19 cellular contexts compared by ENCODE assay signal in the genomic region with DNA sequence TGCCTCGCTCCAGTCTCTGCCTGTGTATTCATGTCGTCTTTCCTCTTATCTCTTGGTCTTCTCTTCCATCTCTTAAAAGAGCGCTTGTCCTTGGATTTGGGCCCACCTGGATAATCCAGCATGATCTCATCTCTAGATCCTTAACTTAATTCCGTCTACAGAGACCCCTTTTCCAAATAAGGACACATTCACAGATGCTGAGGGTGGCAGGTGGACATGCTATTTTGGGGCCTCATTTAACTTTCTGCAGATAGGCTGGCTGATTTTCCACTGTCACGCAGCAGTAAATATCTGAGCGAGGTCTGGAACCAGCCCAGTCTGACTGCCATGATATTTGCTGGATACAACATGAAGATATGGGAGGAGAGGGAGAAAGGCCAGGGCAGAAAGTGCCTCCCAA. TPM values are rescaled to one million over a fixed set of nuclear protein-coding genes. Genes with fewer than 3 reads are reported as not detected.
DNase-seq lines count a peak whose midpoint lies in the region; ATAC-seq and TF ChIP-seq lines count a peak whose summit lies in the region.
"Had no signal": no experiment of that assay in that cellular context is flagged by ENCODE, and none has a peak within 500 bp of the region (broad histone marks: within the 10 kb centered on the region; RNA-seq: fewer than 3 reads in every experiment).

No MANE protein-coding gene starts in this region.

- TF ChIP-seq CTCF in glutamatergic neuron (IDR thresholded peaks at IDR 0.05; ENCODE audit: partially characterized antibody, unreplicated experiment) (no peak), nephron (IDR thresholded peaks at IDR 0.05; ENCODE audit: unreplicated experiment in 3 of 3) (no peak), dorsolateral prefrontal cortex (IDR thresholded peaks at IDR 0.05 in 54 of 56, conservative IDR thresholded peaks at IDR 0.05 in 2 of 56; ENCODE audit: low read depth in 1 of 56, partially characterized antibody in 56 of 56) (no peak)

- no peak overlapping the region for H3K4me3 ChIP-seq in dorsolateral prefrontal cortex
- H3K4me3 ChIP-seq: A549; BLaER1 treated with 17β-estradiol and CSF1 and Interleukin-3, amounts not matched to agents 10 nM and 100 nM had no signal

- DNase-seq in SHP77 (lab: John Stamatoyannopoulos, UW) (peak; percentile 29 to 34), SHP77 treated with DMSO at 0.1 percent for 48 hours (lab: John Stamatoyannopoulos, UW) (no peak), glutamatergic neuron (no peak), cerebellar nuclear complex (lab: John Stamatoyannopoulos, UW) (no peak), dorsolateral prefrontal cortex (no peak)
- DNase-seq: AML-193; Caco-2; Calu3; CD4-positive, alpha-beta T cell; CD8-positive, alpha-beta T cell; DMS79 treated with DMSO at 0.1 percent for 48 hours; GF-D8 had no signal

- ATAC-seq in GM18867 (IDR thresholded peaks at IDR 0.05; ENCODE audit: unreplicated experiment): no peak
- ATAC-seq: A549; CD8-positive, alpha-beta T cell had no signal

- H3K27me3 Mint-ChIP-seq in glutamatergic neuron (ENCODE audit: unreplicated experiment) (peaks cover 7% of the 10 kb centered on the region), nephron (ENCODE audit: low read depth) (peaks cover 14% of the 10 kb centered on the region)
- H3K27me3 Mint-ChIP-seq: B cell had no signal

- peaks cover 0 to 5% (median 0%) of the 10 kb centered on the region in 45 donors for H3K27me3 ChIP-seq in dorsolateral prefrontal cortex
- H3K27me3 ChIP-seq: BLaER1 treated with 17β-estradiol and CSF1 and Interleukin-3, amounts not matched to agents 10 nM and 100 nM had no signal

- H3K4me3 Mint-ChIP-seq in glutamatergic neuron (ENCODE audit: unreplicated experiment) (peak overlapping the region; percentile 81), nephron (peak overlapping the region in 1 of 3 experiments; percentile 65)
- H3K4me3 Mint-ChIP-seq: B cell; CD4-positive, alpha-beta T cell; CD8-positive, alpha-beta T cell had no signal

- H3K4me1 Mint-ChIP-seq in glutamatergic neuron (ENCODE audit: low read depth, unreplicated experiment) (peaks cover 21% of the 10 kb centered on the region), nephron (peaks cover 45% of the 10 kb centered on the region)
- H3K4me1 Mint-ChIP-seq: B cell had no signal

- intact Hi-C loops in dorsolateral prefrontal cortex (cut with DNase I): no loop called here

- no peak overlapping the region for H3K27ac ChIP-seq in dorsolateral prefrontal cortex
- H3K27ac ChIP-seq: 22Rv1; A549; BLaER1 treated with 17β-estradiol and CSF1 and Interleukin-3, amounts not matched to agents 10 nM and 100 nM; C4-2B had no signal

- no peak overlapping the region for H3K27ac Mint-ChIP-seq in glutamatergic neuron (ENCODE audit: unreplicated experiment)
- peak overlapping the region in 2 of 3 experiments; percentile 27 to 79 for H3K27ac Mint-ChIP-seq in nephron
- H3K27ac Mint-ChIP-seq: B cell; CD4-positive, alpha-beta T cell; CD8-positive, alpha-beta T cell had no signal

- H3K36me3 Mint-ChIP-seq in glutamatergic neuron (ENCODE audit: unreplicated experiment) (peaks cover 10% of the 10 kb centered on the region), nephron (ENCODE audit: low read depth) (no peaks in the 10 kb centered on the region)
- H3K36me3 Mint-ChIP-seq: CD8-positive, alpha-beta T cell had no signal

- no peaks in the 10 kb centered on the region for H3K9me3 Mint-ChIP-seq in glutamatergic neuron (ENCODE audit: unreplicated experiment)
- no peaks in the 10 kb centered on the region for H3K9me3 Mint-ChIP-seq in nephron
- H3K9me3 Mint-ChIP-seq: CD4-positive, alpha-beta T cell; CD8-positive, alpha-beta T cell had no signal

RNA-seq across cellular contexts. Expression of a gene that starts 41.5 kb away (rescaled TPM):
- total RNA-seq in glutamatergic neuron (ENCODE audit: unreplicated experiment) (7.4 TPM), dorsolateral prefrontal cortex (10 to 100 TPM in 119 of 120 experiments, 1 to 10 TPM in 1; 8.4 to 35.0 (median 22.7) TPM)
- total RNA-seq: Caco-2; Calu3; CD8-positive, alpha-beta T cell had no signal

Comparison
In these comparisons a context has a peak if more than half of its experiments do, and no peak if none do; other contexts are left out.
1. DNase-seq: peak in SHP77 (2 of 2); none in SHP77 treated with DMSO at 0.1 percent for 48 hours (single experiment), glutamatergic neuron (single experiment), cerebellar nuclear complex (0 of 2) and dorsolateral prefrontal cortex (0 of 10).